8 cellular contexts compared by ENCODE assay signal in genomic region chr15:59436774-59437472, GRCh38. TPM values are rescaled to one million over a fixed set of nuclear protein-coding genes. Genes with fewer than 3 reads are reported as not detected.
DNase-seq lines count a peak whose midpoint lies in the region; ATAC-seq and TF ChIP-seq lines count a peak whose summit lies in the region.

No MANE protein-coding gene starts in this region.

- H3K9me3 Mint-ChIP-seq in dendritic cell treated with granulocyte-macrophage colony-stimulating factor and Interleukin-4, amounts not matched to agents 40 ng/mL and 50 ng/mL, for 4 days = no peaks in the 10 kb centered on the region
- H3K9me3 Mint-ChIP-seq in neural crest cell = no peaks in the 10 kb centered on the region

- ATAC-seq in GM21619 (IDR thresholded peaks at IDR 0.05; ENCODE audit: unreplicated experiment) = no peak

- intact Hi-C loops in dendritic cell treated with granulocyte-macrophage colony-stimulating factor and Interleukin-4, amounts not matched to agents 40 ng/mL and 50 ng/mL, for 4 days (cut with micrococcal nuclease) = no loop called here

- H3K4me3 Mint-ChIP-seq in dendritic cell treated with granulocyte-macrophage colony-stimulating factor and Interleukin-4, amounts not matched to agents 40 ng/mL and 50 ng/mL, for 4 days = peak overlapping the region; percentile 72
- peak overlapping the region; percentile 91 for H3K4me3 Mint-ChIP-seq in neural crest cell

- peaks cover 25% of the 10 kb centered on the region for H3K4me1 Mint-ChIP-seq in dendritic cell treated with granulocyte-macrophage colony-stimulating factor and Interleukin-4, amounts not matched to agents 40 ng/mL and 50 ng/mL, for 4 days (ENCODE audit: low read depth)
- H3K4me1 Mint-ChIP-seq in neural crest cell = peaks cover 19% of the 10 kb centered on the region

- no peak for TF ChIP-seq CTCF in neural crest cell (conservative IDR thresholded peaks at IDR 0.05)

- H3K27me3 Mint-ChIP-seq in dendritic cell treated with granulocyte-macrophage colony-stimulating factor and Interleukin-4, amounts not matched to agents 40 ng/mL and 50 ng/mL, for 4 days = peaks cover 64% of the 10 kb centered on the region
- H3K27me3 Mint-ChIP-seq in neural crest cell (ENCODE audit: low read depth) = peaks cover 68% of the 10 kb centered on the region

- peak; percentile 23 for DNase-seq in DMS153 treated with DMSO at 0.1 percent for 48 hours (lab: John Stamatoyannopoulos, UW; ENCODE audit: unreplicated experiment)
- peak; percentile 51 for DNase-seq in NCI-H2171 treated with DMSO at 0.1 percent for 48 hours (lab: John Stamatoyannopoulos, UW)
- DNase-seq in neural crest cell (ENCODE audit: low read depth, low spot score) = no peak
- DNase-seq in stimulated activated CD4-positive, alpha-beta T cell treated with anti-CD3 and anti-CD28 coated beads, Interleukin-15, amount 100 ng/mL, for 24 hours = no peak
- no peak for DNase-seq in germinal center (ENCODE audit: low spot score)
- no peak for DNase-seq in KBM-7

- no peaks in the 10 kb centered on the region for H3K36me3 Mint-ChIP-seq in dendritic cell treated with granulocyte-macrophage colony-stimulating factor and Interleukin-4, amounts not matched to agents 40 ng/mL and 50 ng/mL, for 4 days (ENCODE audit: low read depth)
- no peaks in the 10 kb centered on the region for H3K36me3 Mint-ChIP-seq in neural crest cell (ENCODE audit: low read depth)

- in situ Hi-C loops in KBM-7 (cut with MboI; ENCODE audit: low pct_unique_long_range_greater_than_20kb, low sequenced_read_pairs) = no loop called here

- H3K27ac Mint-ChIP-seq in dendritic cell treated with granulocyte-macrophage colony-stimulating factor and Interleukin-4, amounts not matched to agents 40 ng/mL and 50 ng/mL, for 4 days = no peak overlapping the region
- no peak overlapping the region for H3K27ac Mint-ChIP-seq in neural crest cell (ENCODE audit: unreplicated experiment)

RNA-seq across cellular contexts. Expression of gene FAM81A, which starts 1.1 kb away (rescaled TPM):
- total RNA-seq in neural crest cell = 3.8 and 4.2 TPM in 2 replicates

Comparison
In these comparisons a context has a peak if more than half of its experiments do, and no peak if none do; other contexts are left out.
1. DNase-seq: peak in DMS153 treated with DMSO at 0.1 percent for 48 hours (single experiment) and NCI-H2171 treated with DMSO at 0.1 percent for 48 hours (single experiment); none in neural crest cell (single experiment), stimulated activated CD4-positive, alpha-beta T cell treated with anti-CD3 and anti-CD28 coated beads, Interleukin-15, amount 100 ng/mL, for 24 hours (single experiment), germinal center (single experiment) and KBM-7 (single experiment).